Comparison of ENCODE assay signal across 19 cellular contexts in the genomic region with DNA sequence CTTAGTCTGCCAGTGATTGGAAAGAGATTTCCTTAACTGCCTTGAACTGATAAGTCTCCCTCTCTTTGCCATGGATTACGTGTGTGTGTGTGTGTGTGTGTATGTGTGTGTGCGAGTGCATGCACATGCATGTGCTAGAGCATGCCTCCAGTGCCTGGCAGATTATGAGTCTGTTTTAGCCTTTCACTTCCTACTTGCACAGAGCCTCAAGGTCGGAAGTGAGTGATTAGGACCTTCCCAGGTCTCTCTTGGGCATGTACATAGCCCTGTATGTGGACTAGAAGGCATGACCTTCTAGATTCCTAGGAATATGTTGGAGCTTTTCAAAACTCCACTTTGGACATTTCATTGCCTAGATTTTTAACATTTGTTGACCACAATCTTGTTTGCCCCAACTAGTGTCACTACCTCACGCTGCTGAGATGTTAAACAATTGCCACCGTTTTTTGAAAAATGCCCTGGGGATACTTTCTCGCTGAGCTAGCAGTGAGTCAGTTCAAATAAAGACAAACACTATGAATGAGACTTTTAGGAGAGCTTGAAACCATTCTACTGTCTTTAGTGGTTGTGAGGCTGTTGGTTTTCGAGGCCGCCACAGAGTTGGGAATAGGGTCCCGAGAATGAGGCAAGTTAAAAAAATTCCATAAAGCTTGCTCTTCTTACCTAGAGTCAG. TPM values are rescaled to one million over a fixed set of nuclear protein-coding genes. Genes with fewer than 3 reads are reported as not detected.
DNase-seq lines count a peak whose midpoint lies in the region; ATAC-seq lines count a peak whose summit lies in the region.
"Had no signal": no experiment of that assay in that cellular context is flagged by ENCODE, and none has a peak within 500 bp of the region (broad histone marks: within the 10 kb centered on the region; RNA-seq: fewer than 3 reads in every experiment).

No MANE protein-coding gene starts in this region.

- in situ Hi-C loops in SK-MEL-5 (cut with HindIII; ENCODE audit: low pct_unique_long_range_greater_than_20kb, low sequenced_read_pairs), result no loop called here

- DNase-seq in HPDE6-E6E7 (ENCODE audit: extremely low spot score) (peak; percentile 76), SK-MEL-5 (ENCODE audit: low read depth, low spot score) (peak; percentile 92), renal cortical epithelial cell (ENCODE audit: low read depth) (peak; percentile 82), anterior cingulate cortex (lab: John Stamatoyannopoulos, UW) (no peak), DMS114 treated with DMSO at 0.1 percent for 48 hours (lab: John Stamatoyannopoulos, UW; ENCODE audit: unreplicated experiment) (no peak)
- DNase-seq: activated effector memory CD4-positive, alpha-beta T cell treated with anti-CD3 and anti-CD28 coated beads, Interleukin-2, amount 50 U/mL, for 16 hours; caudate nucleus; GDM1; head of caudate nucleus; naive thymus-derived CD4-positive, alpha-beta T cell; NCI-H1436 treated with DMSO at 0.1 percent for 48 hours; NCI-H526; right cardiac atrium; stimulated activated CD4-positive, alpha-beta T cell treated with anti-CD3 and anti-CD28 coated beads, Interleukin-4, amount 100 ng/mL, for 1 hour had no signal

- ATAC-seq in esophagus mucosa (peak; percentile 81), HG03108 (IDR thresholded peaks at IDR 0.05; ENCODE audit: unreplicated experiment) (no peak)
- ATAC-seq: GM23338; K562; naive thymus-derived CD4-positive, alpha-beta T cell; right cardiac atrium had no signal

RNA-seq across cellular contexts. Expression of gene KIAA0586, which starts 28.2 kb away (rescaled TPM):
- total RNA-seq in SK-MEL-5 (2014; rRNA removed; shearing (Covaris generic)), result 25.8 and 31.0 TPM in 2 replicates
- polyA plus RNA-seq in SK-MEL-5 (2015; cell fraction: cytosol; rRNA removed), result 12.0 and 18.1 TPM in 2 replicates
- 17.1 and 51.2 TPM in 2 replicates for polyA plus RNA-seq in SK-MEL-5 (2015; cell fraction: nucleus; rRNA removed)
- 11.9 TPM for total RNA-seq in esophagus mucosa
- total RNA-seq in renal cortical epithelial cell, result 20.8 and 21.1 TPM in 2 replicates

RNA-seq across cellular contexts. Expression of gene TIMM9, which starts 28.4 kb away (rescaled TPM):
- 39.0 and 47.5 TPM in 2 replicates for total RNA-seq in SK-MEL-5 (2014; rRNA removed; shearing (Covaris generic))
- 56.1 and 72.6 TPM in 2 replicates for polyA plus RNA-seq in SK-MEL-5 (2015; cell fraction: cytosol; rRNA removed)
- 21.2 and 46.4 TPM in 2 replicates for polyA plus RNA-seq in SK-MEL-5 (2015; cell fraction: nucleus; rRNA removed)
- total RNA-seq in esophagus mucosa (33.8 TPM), renal cortical epithelial cell (12.2 and 25.7 TPM in 2 replicates)

RNA-seq across cellular contexts. Expression of gene TOMM20L, which starts 60.0 kb away (rescaled TPM):
- not detected in 2 replicates for total RNA-seq in SK-MEL-5 (2014; rRNA removed; shearing (Covaris generic))
- not detected in 2 replicates for polyA plus RNA-seq in SK-MEL-5 (2015; cell fraction: cytosol; rRNA removed)
- polyA plus RNA-seq in SK-MEL-5 (2015; cell fraction: nucleus; rRNA removed), result not detected in 2 replicates
- total RNA-seq in esophagus mucosa (not detected), renal cortical epithelial cell (not detected in 2 replicates)
- total RNA-seq: GM23338; K562; naive thymus-derived CD4-positive, alpha-beta T cell; right cardiac atrium; urinary bladder had no signal
- polyA plus RNA-seq: GM23338; K562; naive thymus-derived CD4-positive, alpha-beta T cell; right cardiac atrium had no signal

Comparison
In these comparisons a context has a peak if more than half of its experiments do, and no peak if none do; other contexts are left out.
1. DNase-seq: peak in HPDE6-E6E7 (single experiment), SK-MEL-5 (single experiment) and renal cortical epithelial cell (single experiment); none in anterior cingulate cortex (0 of 58) and DMS114 treated with DMSO at 0.1 percent for 48 hours (single experiment).